In genomic region chr10:31679931-31680330, GRCh38 we compare ENCODE assay signal across 19 cellular contexts.
DNase-seq lines count a peak whose midpoint lies in the region; ATAC-seq and TF ChIP-seq lines count a peak whose summit lies in the region.
"Had no signal": no experiment of that assay in that cellular context is flagged by ENCODE, and none has a peak within 500 bp of the region (broad histone marks: within the 10 kb centered on the region; RNA-seq: fewer than 3 reads in every experiment).

No MANE protein-coding gene starts in this region.

- H3K9ac ChIP-seq in endodermal cell (ENCODE audit: extremely low read depth, low read length, poor library complexity, severe bottlenecking) = no peak overlapping the region

- no peaks in the 10 kb centered on the region for H3K4me1 ChIP-seq in endodermal cell (ENCODE audit: control insufficient read depth, insufficient read depth, low read length)
- H3K4me1 ChIP-seq: A549 had no signal

- WGBS in endodermal cell (ENCODE audit: insufficient coverage in 1 of 2, insufficient read length in 1 of 2), 2 experiments = 90 to 95% methylated on average over 4 of the region's 4 CpGs

- peaks cover 68% of the 10 kb centered on the region for H3K9me3 ChIP-seq in endodermal cell (ENCODE audit: control insufficient read depth, low read length)

- peak overlapping the region; percentile 99 for H3K27ac ChIP-seq in endodermal cell (ENCODE audit: low read depth, low read length)
- H3K27ac ChIP-seq: A549 had no signal

- DNase-seq in EH (ENCODE audit: low read depth) = peak; percentile 18
- no peak for DNase-seq in endodermal cell
- peak; percentile 59 for DNase-seq in fibroblast of mammary gland (ENCODE audit: low read depth)
- no peak for DNase-seq in neural crest cell (ENCODE audit: low read depth, low spot score)
- no peak for DNase-seq in NCI-H1436 treated with DMSO at 0.1 percent for 48 hours (lab: John Stamatoyannopoulos, UW)
- DNase-seq: 8988T; ACHN; C1 segment of cervical spinal cord; Calu3; CD4-positive, alpha-beta memory T cell; COR-L47; DMS53; DMS79 treated with DMSO at 0.1 percent for 48 hours; GOT3; H7; HCEC 1CT had no signal

- TF ChIP-seq CTCF in endodermal cell (conservative IDR thresholded peaks at IDR 0.05) (no peak), fibroblast of mammary gland (conservative IDR thresholded peaks at IDR 0.05; ENCODE audit: control insufficient read depth, insufficient read depth, low read depth, low read length) (no peak), neural crest cell (conservative IDR thresholded peaks at IDR 0.05) (no peak)

- H3K27me3 ChIP-seq in endodermal cell (ENCODE audit: control insufficient read depth, insufficient read depth, low read length, poor library complexity, severe bottlenecking) = no peaks in the 10 kb centered on the region

- H3K36me3 Mint-ChIP-seq in endodermal cell (ENCODE audit: low read depth) = peaks cover under 1% of the 10 kb centered on the region
- H3K36me3 Mint-ChIP-seq in neural crest cell (ENCODE audit: low read depth) = peaks cover 25% of the 10 kb centered on the region

- peaks cover 53% of the 10 kb centered on the region for H3K9me3 Mint-ChIP-seq in endodermal cell
- H3K9me3 Mint-ChIP-seq in neural crest cell = peaks cover 29% of the 10 kb centered on the region

- no peaks in the 10 kb centered on the region for H3K27me3 Mint-ChIP-seq in endodermal cell (ENCODE audit: insufficient read depth)
- H3K27me3 Mint-ChIP-seq in neural crest cell (ENCODE audit: low read depth) = no peaks in the 10 kb centered on the region

- ATAC-seq in GM21737 (IDR thresholded peaks at IDR 0.05; ENCODE audit: unreplicated experiment) (no peak), HG03442 (IDR thresholded peaks at IDR 0.05; ENCODE audit: unreplicated experiment) (no peak)
- ATAC-seq: A549 had no signal

- H3K36me3 ChIP-seq in endodermal cell (ENCODE audit: control insufficient read depth, insufficient read depth, low read length) = no peaks in the 10 kb centered on the region

- H3K27ac Mint-ChIP-seq in endodermal cell = no peak overlapping the region
- peak overlapping the region; percentile 60 for H3K27ac Mint-ChIP-seq in neural crest cell (ENCODE audit: unreplicated experiment)
- H3K27ac Mint-ChIP-seq: CD4-positive, alpha-beta memory T cell had no signal

- H3K4me1 Mint-ChIP-seq in endodermal cell (peaks cover 4% of the 10 kb centered on the region), neural crest cell (peaks cover 44% of the 10 kb centered on the region)
- H3K4me1 Mint-ChIP-seq: CD4-positive, alpha-beta memory T cell had no signal

- H3K4me3 Mint-ChIP-seq in endodermal cell (no peak overlapping the region), neural crest cell (no peak overlapping the region)
- H3K4me3 Mint-ChIP-seq: CD4-positive, alpha-beta memory T cell had no signal

- H3K4me3 ChIP-seq in endodermal cell (ENCODE audit: low read length) (no peak overlapping the region), fibroblast of mammary gland (ENCODE audit: control insufficient read depth, low read depth, low read length) (no peak overlapping the region)
- H3K4me3 ChIP-seq: A549 had no signal

Comparison
In these comparisons a context has a peak if more than half of its experiments do, and no peak if none do; other contexts are left out.
1. DNase-seq: peak in EH (single experiment) and fibroblast of mammary gland (single experiment); none in endodermal cell (single experiment), neural crest cell (single experiment) and NCI-H1436 treated with DMSO at 0.1 percent for 48 hours (single experiment).